ENCODE assay signal across 8 cellular contexts in the genomic region with DNA sequence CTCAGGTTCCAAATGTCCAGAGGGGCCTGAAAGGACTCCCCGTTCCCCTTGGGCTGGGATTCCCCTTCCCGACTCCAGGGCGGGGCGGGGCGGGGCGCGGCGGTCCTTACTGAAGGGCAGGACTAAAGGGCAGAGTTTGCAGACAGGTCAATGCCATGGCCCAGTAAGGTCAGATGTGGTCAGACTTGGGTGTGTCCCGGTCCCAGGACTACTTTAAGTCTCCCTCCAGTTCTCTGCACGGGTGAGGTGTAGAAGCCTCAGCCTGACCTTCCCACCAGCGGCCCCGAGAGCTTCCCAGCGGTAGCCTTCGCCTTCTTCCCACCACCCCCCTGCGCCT. TPM values are rescaled to one million over a fixed set of nuclear protein-coding genes. Genes with fewer than 3 reads are reported as not detected.
DNase-seq lines count a peak whose midpoint lies in the region; ATAC-seq and TF ChIP-seq lines count a peak whose summit lies in the region.

No MANE protein-coding gene starts in this region.

- H3K4me1 ChIP-seq in foreskin keratinocyte = peaks cover 5% of the 10 kb centered on the region

- peak overlapping the region; percentile 82 for H3K4me3 Mint-ChIP-seq in Calu3 (ENCODE audit: low read depth, unreplicated experiment)
- peak overlapping the region; percentile 96 for H3K4me3 Mint-ChIP-seq in activated T-helper 1 cell treated with anti-CD3 and anti-CD28 coated beads, Interleukin-12 subunit alpha, Interleukin-12 subunit beta, Interleukin-2, Interleukin-4 antibody, amounts not matched to agents 30 ng/mL and 10 ng/mL and 1 ng/mL, durations not matched to agents 14 hours and 24 hours and 36 hours

- no peaks in the 10 kb centered on the region for H3K9me3 Mint-ChIP-seq in Calu3 (ENCODE audit: low read depth, unreplicated experiment)
- no peaks in the 10 kb centered on the region for H3K9me3 Mint-ChIP-seq in activated T-helper 1 cell treated with anti-CD3 and anti-CD28 coated beads, Interleukin-12 subunit alpha, Interleukin-12 subunit beta, Interleukin-2, Interleukin-4 antibody, amounts not matched to agents 30 ng/mL and 10 ng/mL and 1 ng/mL, durations not matched to agents 14 hours and 24 hours and 36 hours

- peak overlapping the region; percentile 95 for H3K27ac Mint-ChIP-seq in Calu3 (ENCODE audit: unreplicated experiment)
- H3K27ac Mint-ChIP-seq in activated T-helper 1 cell treated with anti-CD3 and anti-CD28 coated beads, Interleukin-12 subunit alpha, Interleukin-12 subunit beta, Interleukin-2, Interleukin-4 antibody, amounts not matched to agents 30 ng/mL and 10 ng/mL and 1 ng/mL, durations not matched to agents 14 hours and 24 hours and 36 hours = peak overlapping the region; percentile 96

- peaks cover 60% of the 10 kb centered on the region for H3K36me3 Mint-ChIP-seq in Calu3 (ENCODE audit: insufficient read depth, unreplicated experiment)
- H3K36me3 Mint-ChIP-seq in activated T-helper 1 cell treated with anti-CD3 and anti-CD28 coated beads, Interleukin-12 subunit alpha, Interleukin-12 subunit beta, Interleukin-2, Interleukin-4 antibody, amounts not matched to agents 30 ng/mL and 10 ng/mL and 1 ng/mL, durations not matched to agents 14 hours and 24 hours and 36 hours (ENCODE audit: low read depth) = no peaks in the 10 kb centered on the region

- intact Hi-C loops in Calu3 (cut with micrococcal nuclease; ENCODE audit: unreplicated experiment) = no loop called here
- intact Hi-C loops in activated T-helper 1 cell treated with anti-CD3 and anti-CD28 coated beads, Interleukin-12 subunit alpha, Interleukin-12 subunit beta, Interleukin-2, Interleukin-4 antibody, amounts not matched to agents 30 ng/mL and 10 ng/mL and 1 ng/mL, durations not matched to agents 14 hours and 24 hours and 36 hours (cut with micrococcal nuclease) = loop anchor here (1.0 to 2.0 kb wide), 7 partner anchors 12 to 262 kb away; partner anchors contain the start of genes CNTROB, NAA38 and TP53

- peaks cover 42% of the 10 kb centered on the region for H3K27me3 Mint-ChIP-seq in Calu3 (ENCODE audit: unreplicated experiment)
- H3K27me3 Mint-ChIP-seq in activated T-helper 1 cell treated with anti-CD3 and anti-CD28 coated beads, Interleukin-12 subunit alpha, Interleukin-12 subunit beta, Interleukin-2, Interleukin-4 antibody, amounts not matched to agents 30 ng/mL and 10 ng/mL and 1 ng/mL, durations not matched to agents 14 hours and 24 hours and 36 hours (ENCODE audit: insufficient read depth) = peaks cover 19% of the 10 kb centered on the region

- ATAC-seq in foreskin keratinocyte = no peak
- ATAC-seq in omental fat pad (ENCODE audit: low FRiP score) = peak; percentile 31
- ATAC-seq in HG02870 (IDR thresholded peaks at IDR 0.05; ENCODE audit: unreplicated experiment) = no peak

- BruUV-seq in Calu3 (replicated peaks; lab: Mats Ljungman, UMichigan) = no TSS peak

- H3K27ac ChIP-seq in foreskin keratinocyte = peak overlapping the region; percentile 93

- H3K27me3 ChIP-seq in foreskin keratinocyte = no peaks in the 10 kb centered on the region

- H3K4me1 Mint-ChIP-seq in Calu3 (ENCODE audit: low read depth, unreplicated experiment) = peaks cover 37% of the 10 kb centered on the region
- peaks cover 40% of the 10 kb centered on the region for H3K4me1 Mint-ChIP-seq in activated T-helper 1 cell treated with anti-CD3 and anti-CD28 coated beads, Interleukin-12 subunit alpha, Interleukin-12 subunit beta, Interleukin-2, Interleukin-4 antibody, amounts not matched to agents 30 ng/mL and 10 ng/mL and 1 ng/mL, durations not matched to agents 14 hours and 24 hours and 36 hours (ENCODE audit: low read depth)

- TF ChIP-seq CTCF in Calu3 (IDR thresholded peaks at IDR 0.05; ENCODE audit: unreplicated experiment) = no peak
- no peak for TF ChIP-seq CTCF in foreskin keratinocyte (conservative IDR thresholded peaks at IDR 0.05)
- no peak for TF ChIP-seq CTCF in omental fat pad (IDR thresholded peaks at IDR 0.05)

- DNase-seq in Calu3 = no peak
- peak; percentile 83 for DNase-seq in M059J (ENCODE audit: low read depth)
- DNase-seq in activated T-helper 1 cell treated with anti-CD3 and anti-CD28 coated beads, Interleukin-12 subunit alpha, Interleukin-12 subunit beta, Interleukin-2, Interleukin-4 antibody, amounts not matched to agents 30 ng/mL and 10 ng/mL and 1 ng/mL, durations not matched to agents 14 hours and 24 hours and 36 hours (ENCODE audit: low spot score) = peak; percentile 24
- peak in 1 of 2 donors; percentile 43 for DNase-seq in foreskin keratinocyte
- no peak for DNase-seq in omental fat pad (ENCODE audit: low spot score)
- DNase-seq in putamen (ENCODE audit: low spot score) = no peak
- no peak for DNase-seq in iPS-NIHi11 (ENCODE audit: low spot score)

- CTCF ChIA-PET in Calu3 (lab: Charles Lee) = interaction anchor here (0.6 to 1.4 kb wide), 6 partner anchors 9 to 76 kb away, joined by 3 to 7 read pairs (median 4); partner anchors contain the start of gene NAA38

RNA-seq across cellular contexts. Expression of gene KDM6B, which starts 0.5 kb away (rescaled TPM):
- total RNA-seq in Calu3 (2022) (29.0 and 37.3 TPM in 2 replicates), foreskin keratinocyte (4.5 and 6.4 TPM in 2 replicates), omental fat pad (10 to 100 TPM in 3 of 4 donors, 1 to 10 TPM in 1; 4.8 to 52.8 (median 34.6) TPM)
- 0.59 and 3.2 TPM in 2 replicates for total RNA-seq in M059J (2014; rRNA removed; shearing (Covaris generic))
- 163 and 177 TPM in 2 replicates for total RNA-seq in activated T-helper 1 cell treated with anti-CD3 and anti-CD28 coated beads, Interleukin-12 subunit alpha, Interleukin-12 subunit beta, Interleukin-2, Interleukin-4 antibody, amounts not matched to agents 30 ng/mL and 10 ng/mL and 1 ng/mL, durations not matched to agents 14 hours and 24 hours and 36 hours
- polyA plus RNA-seq in foreskin keratinocyte = 2.4 and 2.6 TPM in 2 replicates

RNA-seq across cellular contexts. Expression of gene TMEM88, which starts 20.3 kb away (rescaled TPM):
- total RNA-seq in Calu3 (2022) (2.9 and 3.6 TPM in 2 replicates), foreskin keratinocyte (0.58 and 0.67 TPM in 2 replicates), omental fat pad (10 to 100 TPM; 20.2 to 99.9 (median 24.6) TPM)
- 0.49 TPM in 1 of 2 replicates, not detected in the other for total RNA-seq in M059J (2014; rRNA removed; shearing (Covaris generic))
- 7.4 TPM in 2 replicates for total RNA-seq in activated T-helper 1 cell treated with anti-CD3 and anti-CD28 coated beads, Interleukin-12 subunit alpha, Interleukin-12 subunit beta, Interleukin-2, Interleukin-4 antibody, amounts not matched to agents 30 ng/mL and 10 ng/mL and 1 ng/mL, durations not matched to agents 14 hours and 24 hours and 36 hours
- polyA plus RNA-seq in foreskin keratinocyte = 0.65 and 1.3 TPM in 2 replicates

RNA-seq across cellular contexts. Expression of gene NAA38, which starts 22.8 kb away (rescaled TPM):
- total RNA-seq in Calu3 (2022) (36.3 and 36.6 TPM in 2 replicates), foreskin keratinocyte (119 and 136 TPM in 2 replicates), omental fat pad (100 to 1,000 TPM in 1 of 4 donors, 10 to 100 TPM in 3; 61.2 to 209 (median 68.2) TPM)
- 49.4 and 68.2 TPM in 2 replicates for total RNA-seq in M059J (2014; rRNA removed; shearing (Covaris generic))
- 36.4 and 43.5 TPM in 2 replicates for total RNA-seq in activated T-helper 1 cell treated with anti-CD3 and anti-CD28 coated beads, Interleukin-12 subunit alpha, Interleukin-12 subunit beta, Interleukin-2, Interleukin-4 antibody, amounts not matched to agents 30 ng/mL and 10 ng/mL and 1 ng/mL, durations not matched to agents 14 hours and 24 hours and 36 hours
- polyA plus RNA-seq in foreskin keratinocyte = 143 and 146 TPM in 2 replicates

RNA-seq across cellular contexts. Expression of gene CYB5D1, which starts 23.3 kb away (rescaled TPM):
- total RNA-seq in Calu3 (2022) (8.0 and 8.4 TPM in 2 replicates), foreskin keratinocyte (8.9 and 10.2 TPM in 2 replicates), omental fat pad (10 to 100 TPM in 1 of 4 donors, 1 to 10 TPM in 3; 9.0 to 33.5 (median 9.3) TPM)
- total RNA-seq in M059J (2014; rRNA removed; shearing (Covaris generic)) = 6.6 and 14.2 TPM in 2 replicates
- total RNA-seq in activated T-helper 1 cell treated with anti-CD3 and anti-CD28 coated beads, Interleukin-12 subunit alpha, Interleukin-12 subunit beta, Interleukin-2, Interleukin-4 antibody, amounts not matched to agents 30 ng/mL and 10 ng/mL and 1 ng/mL, durations not matched to agents 14 hours and 24 hours and 36 hours = 11.8 and 12.7 TPM in 2 replicates
- 4.8 and 6.6 TPM in 2 replicates for polyA plus RNA-seq in foreskin keratinocyte

RNA-seq across cellular contexts. Expression of gene CHD3, which starts 54.1 kb away (rescaled TPM):
- 108 and 116 TPM in 2 replicates for total RNA-seq in Calu3 (2022)
- total RNA-seq in M059J (2014; rRNA removed; shearing (Covaris generic)) = 15.6 and 31.3 TPM in 2 replicates
- total RNA-seq in activated T-helper 1 cell treated with anti-CD3 and anti-CD28 coated beads, Interleukin-12 subunit alpha, Interleukin-12 subunit beta, Interleukin-2, Interleukin-4 antibody, amounts not matched to agents 30 ng/mL and 10 ng/mL and 1 ng/mL, durations not matched to agents 14 hours and 24 hours and 36 hours = 125 and 133 TPM in 2 replicates
- 89.8 and 91.3 TPM in 2 replicates for total RNA-seq in foreskin keratinocyte
- 66.8 and 76.4 TPM in 2 replicates for polyA plus RNA-seq in foreskin keratinocyte
- total RNA-seq in omental fat pad = 10 to 100 TPM; 47.0 to 77.6 (median 57.3) TPM

Comparison
In these comparisons a context has a peak if more than half of its experiments do, and no peak if none do; other contexts are left out.
1. DNase-seq: peak in M059J (single experiment) and activated T-helper 1 cell treated with anti-CD3 and anti-CD28 coated beads, Interleukin-12 subunit alpha, Interleukin-12 subunit beta, Interleukin-2, Interleukin-4 antibody, amounts not matched to agents 30 ng/mL and 10 ng/mL and 1 ng/mL, durations not matched to agents 14 hours and 24 hours and 36 hours (single experiment); none in Calu3 (single experiment), omental fat pad (single experiment), putamen (single experiment) and iPS-NIHi11 (single experiment).